Comparison of ENCODE assay signal across 1 cellular context in genomic region chr12:56358836-56359532, GRCh38.
TF ChIP-seq lines count a peak whose summit lies in the region.

No MANE protein-coding gene starts in this region.

TF ChIP-seq in K562, 482 proteins besides CTCF, POLR2A, EP300 and RAD21:
- TF ChIP-seq NFE2 (IDR thresholded peaks at IDR 0.05; ENCODE audit: low read depth) (0 out of 2 replicates have a peak, but pooled peaks have one; percentile 14), KAT2B (IDR thresholded peaks at IDR 0.05; ENCODE audit: low read depth, low read length) (no peak), TFE3 (CRISPR knock-in tag; IDR thresholded peaks at IDR 0.05) (peak; percentile 71), PKNOX1 (IDR thresholded peaks at IDR 0.05) (0 out of 2 replicates have a peak, but pooled peaks have one; percentile 10), ZNF316 (IDR thresholded peaks at IDR 0.05) (peak; percentile 45)
